In the genomic region with DNA sequence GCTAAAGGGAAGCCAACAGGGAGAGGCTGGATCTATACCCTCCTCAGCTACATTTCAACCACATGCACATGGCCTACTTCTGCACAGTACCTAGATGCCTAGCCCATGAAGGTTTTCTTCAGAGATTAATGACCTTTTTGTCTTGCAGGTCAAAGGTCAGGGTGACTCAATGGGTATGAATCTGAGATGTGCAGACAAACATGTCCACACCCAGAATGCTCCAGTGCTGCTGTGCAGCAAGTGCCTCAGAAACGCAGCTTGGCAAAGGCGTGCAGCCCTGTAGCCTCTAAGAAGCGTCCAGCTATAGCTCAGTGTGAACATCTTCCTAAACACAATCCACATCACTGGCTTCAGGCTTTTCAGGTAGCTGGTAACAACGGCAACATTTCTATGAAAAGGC, we compare ENCODE assay signal across 17 cellular contexts. TPM values are rescaled to one million over a fixed set of nuclear protein-coding genes. Genes with fewer than 3 reads are reported as not detected.
DNase-seq lines count a peak whose midpoint lies in the region; ATAC-seq, FAIRE-seq and TF ChIP-seq lines count a peak whose summit lies in the region.
"Had no signal": no experiment of that assay in that cellular context is flagged by ENCODE, and none has a peak within 500 bp of the region (broad histone marks: within the 10 kb centered on the region; RNA-seq: fewer than 3 reads in every experiment).

No MANE protein-coding gene starts in this region.

- H3K4me3 Mint-ChIP-seq in progenitor cell of endocrine pancreas (ENCODE audit: low read depth) = no peak overlapping the region
- H3K4me3 Mint-ChIP-seq: activated T-cell treated with anti-CD3 and anti-CD28 coated beads, Interleukin-2, amount 50 U/mL, for 4 hours had no signal

- no peaks in the 10 kb centered on the region for H3K9me3 Mint-ChIP-seq in progenitor cell of endocrine pancreas (ENCODE audit: low read depth)
- H3K9me3 Mint-ChIP-seq: activated T-cell treated with anti-CD3 and anti-CD28 coated beads, Interleukin-2, amount 50 U/mL, for 4 hours had no signal

- no peak for ATAC-seq in HG03097 (IDR thresholded peaks at IDR 0.05; ENCODE audit: low FRiP score, unreplicated experiment)
- ATAC-seq: activated T-cell treated with anti-CD3 and anti-CD28 coated beads, Interleukin-2, amount 50 U/mL, for 4 hours had no signal

- no peak overlapping the region for H3K4me3 ChIP-seq in epithelial cell of esophagus (ENCODE audit: low read length)

- TF ChIP-seq CTCF in epithelial cell of esophagus (IDR thresholded peaks at IDR 0.05; ENCODE audit: insufficient read depth, low read depth, low read length, missing control alignments) (no peak), progenitor cell of endocrine pancreas (IDR thresholded peaks at IDR 0.05; ENCODE audit: unreplicated experiment) (no peak), D721Med (IDR thresholded peaks at IDR 0.05; ENCODE audit: insufficient read depth, missing control alignments) (no peak)

- FAIRE-seq in D721Med (lab: Jason Lieb, UNC) = no peak
- FAIRE-seq: GM19239, islet of Langerhans had no signal

- H3K4me1 Mint-ChIP-seq in progenitor cell of endocrine pancreas (ENCODE audit: low read depth) = peaks cover 9% of the 10 kb centered on the region

- peak; percentile 54 for DNase-seq in EL
- peak; percentile 15 for DNase-seq in LHCN-M2 (ENCODE audit: low read depth)
- DNase-seq in epithelial cell of esophagus (ENCODE audit: low read depth) = peak; percentile 19
- DNase-seq in progenitor cell of endocrine pancreas (ENCODE audit: low spot score, unreplicated experiment) = no peak
- no peak for DNase-seq in ecto neural progenitor cell (ENCODE audit: low spot score)
- DNase-seq in D721Med (ENCODE audit: insufficient read length, low spot score) = no peak
- no peak for DNase-seq in cerebellum (ENCODE audit: low spot score)
- DNase-seq: activated T-cell treated with anti-CD3 and anti-CD28 coated beads, Interleukin-2, amount 50 U/mL, for 4 hours; effector CD4-positive, alpha-beta T cell; NCI-H1105 treated with DMSO at 0.1 percent for 48 hours; NCI-H345; stimulated activated CD4-positive, alpha-beta T cell treated with anti-CD3 and anti-CD28 coated beads, Interleukin-2, amount 100 ng/mL, for 48 hours; T-helper 2 cell had no signal

- no peaks in the 10 kb centered on the region for H3K27me3 Mint-ChIP-seq in progenitor cell of endocrine pancreas
- H3K27me3 Mint-ChIP-seq: IgD-negative memory B cell had no signal

- H3K36me3 Mint-ChIP-seq in progenitor cell of endocrine pancreas (ENCODE audit: insufficient read depth) = peaks cover 9% of the 10 kb centered on the region

- H3K27ac Mint-ChIP-seq in progenitor cell of endocrine pancreas = peak overlapping the region; percentile 45

RNA-seq across cellular contexts. Expression of gene MAP1LC3A, which starts 24.4 kb away (rescaled TPM):
- total RNA-seq in LHCN-M2 (2014; rRNA removed) (41.0 and 44.2 TPM in 2 replicates), progenitor cell of endocrine pancreas (43.8 and 52.8 TPM in 2 replicates), cerebellum (27.9 TPM)
- polyA plus RNA-seq in LHCN-M2 (2012) = 72.0 TPM

Comparison
In these comparisons a context has a peak if more than half of its experiments do, and no peak if none do; other contexts are left out.
1. DNase-seq: peak in EL (single experiment), LHCN-M2 (single experiment) and epithelial cell of esophagus (single experiment); none in progenitor cell of endocrine pancreas (single experiment), ecto neural progenitor cell (single experiment), D721Med (single experiment) and cerebellum (single experiment).